ENCODE assay signal across 22 cellular contexts in genomic region chr5:140642718-140643117, GRCh38. TPM values are rescaled to one million over a fixed set of nuclear protein-coding genes. Genes with fewer than 3 reads are reported as not detected.
A peak's percentile ranks its signal among the peaks of the same experiment; 100 is the strongest.
DNase-seq lines count a peak whose midpoint lies in the region; ATAC-seq and TF ChIP-seq lines count a peak whose summit lies in the region.
"Had no signal": no experiment of that assay in that cellular context is flagged by ENCODE, and none has a peak within 500 bp of the region (broad histone marks: within the 10 kb centered on the region; RNA-seq: fewer than 3 reads in every experiment).

No MANE protein-coding gene starts in this region.

- TF ChIP-seq POLR2A in testis (IDR thresholded peaks at IDR 0.05): no peak

- ATAC-seq in HG02763 (IDR thresholded peaks at IDR 0.05; ENCODE audit: unreplicated experiment) (no peak), left lung (no peak)

- intact Hi-C loops in testis (cut with DNase I; ENCODE audit: low total_unique reads) (loop anchor here (10.0 kb wide), 1 partner anchor 62 kb away; the partner anchor contains the start of gene ZMAT2), left lung (cut with DNase I) (loop anchor here in 1 of 2 donors (10.0 kb wide), 1 partner anchor 268 kb away; no protein-coding TSS in a partner anchor)

- H3K27me3 ChIP-seq in SJCRH30 (no peaks in the 10 kb centered on the region), testis (no peaks in the 10 kb centered on the region), left lung (no peaks in the 10 kb centered on the region)
- H3K27me3 ChIP-seq: hepatocyte, sigmoid colon had no signal

- 66 to 69% methylated on average over 3 of the region's 3 CpGs for WGBS in testis, 2 donors

- peaks cover 12% of the 10 kb centered on the region for H3K36me3 ChIP-seq in SJCRH30
- no peaks in the 10 kb centered on the region for H3K36me3 ChIP-seq in testis (ENCODE audit: low read depth, missing control alignments)
- peaks cover 0 to 39% of the 10 kb centered on the region in 2 donors for H3K36me3 ChIP-seq in left lung

- DNase-seq in AG08395 (ENCODE audit: low spot score) (peak; percentile 53), EH (ENCODE audit: low read depth) (peak; percentile 25), amniotic epithelial cell (ENCODE audit: low read depth) (peak; percentile 93), iris pigment epithelial cell (ENCODE audit: low read depth) (peak; percentile 61), SJCRH30 (no peak), testis (no peak), left lung (no peak)
- DNase-seq: activated CD4-positive, alpha-beta T cell treated with anti-CD3 and anti-CD28 coated beads, Interleukin-2, amount 50 U/mL, for 1 hour; aorta; cortex of kidney; HCEC 1CT; kidney glomerular epithelial cell; midbrain; NCI-H1694 treated with DMSO at 0.1 percent for 48 hours; NCI-H526; nucleus accumbens; PC-9; sigmoid colon; SK-N-SH; stimulated activated CD4-positive, alpha-beta T cell treated with anti-CD3 and anti-CD28 coated beads, Interleukin-2, amount 100 ng/mL, for 24 hours had no signal

- H3K27ac ChIP-seq in SJCRH30 (no peak overlapping the region), testis (no peak overlapping the region), left lung (no peak overlapping the region)
- H3K27ac ChIP-seq: hepatocyte, PC-9, sigmoid colon had no signal

- H3K9me3 ChIP-seq in SJCRH30 (replicated peaks) (no peaks in the 10 kb centered on the region), testis (no peaks in the 10 kb centered on the region), left lung (no peaks in the 10 kb centered on the region)
- H3K9me3 ChIP-seq: sigmoid colon, SK-N-SH had no signal

- no peak for TF ChIP-seq CTCF in testis (IDR thresholded peaks at IDR 0.05)
- TF ChIP-seq CTCF in left lung (IDR thresholded peaks at IDR 0.05): no peak

- H3K4me3 ChIP-seq in SJCRH30 (no peak overlapping the region), testis (no peak overlapping the region), left lung (no peak overlapping the region)
- H3K4me3 ChIP-seq: hepatocyte, PC-9, sigmoid colon had no signal

- H3K4me1 ChIP-seq in SJCRH30 (peaks cover 9% of the 10 kb centered on the region), testis (peaks cover 16% of the 10 kb centered on the region), left lung (peaks cover 8 to 46% of the 10 kb centered on the region in 2 donors)

RNA-seq across cellular contexts. Expression of gene TMCO6, which starts 3.5 kb away (rescaled TPM):
- 11.1 and 11.3 TPM in 2 replicates for total RNA-seq in SJCRH30 (2014; rRNA removed; shearing (Covaris generic))
- total RNA-seq in testis (100 to 1,000 TPM in 1 of 2 donors, 10 to 100 TPM in 1; 58.0 to 103 TPM), left lung (10 to 100 TPM in 1 of 2 donors, 1 to 10 TPM in 1; 7.6 to 12.8 TPM)
- polyA plus RNA-seq in testis (ENCODE audit: insufficient read depth, low read depth, low replicate concordance): 34.5 TPM

RNA-seq across cellular contexts. Expression of gene NDUFA2, which starts 4.7 kb away (rescaled TPM):
- total RNA-seq in SJCRH30 (2014; rRNA removed; shearing (Covaris generic)): 86.0 and 106 TPM in 2 replicates
- total RNA-seq in testis: 100 to 1,000 TPM in 1 of 2 donors, 10 to 100 TPM in 1; 82.6 to 109 TPM
- polyA plus RNA-seq in testis (ENCODE audit: insufficient read depth, low read depth, low replicate concordance): 116 TPM
- total RNA-seq in left lung: 10 to 100 TPM; 50.2 to 62.8 TPM

RNA-seq across cellular contexts. Expression of gene IK, which starts 4.9 kb away (rescaled TPM):
- total RNA-seq in SJCRH30 (2014; rRNA removed; shearing (Covaris generic)): 94.5 and 100 TPM in 2 replicates
- 100 to 1,000 TPM; 160 to 192 TPM for total RNA-seq in testis
- 187 TPM for polyA plus RNA-seq in testis (ENCODE audit: insufficient read depth, low read depth, low replicate concordance)
- 10 to 100 TPM; 53.9 to 58.5 TPM for total RNA-seq in left lung

RNA-seq across cellular contexts. Expression of gene CD14, which starts 9.7 kb away (rescaled TPM):
- 0.18 and 0.38 TPM in 2 replicates for total RNA-seq in SJCRH30 (2014; rRNA removed; shearing (Covaris generic))
- total RNA-seq in testis (10 to 100 TPM; 23.7 to 41.1 TPM), left lung (100 to 1,000 TPM in 1 of 2 donors, 10 to 100 TPM in 1; 76.8 to 252 TPM)
- polyA plus RNA-seq in testis (ENCODE audit: insufficient read depth, low read depth, low replicate concordance): 40.5 TPM

RNA-seq across cellular contexts. Expression of gene WDR55, which starts 22.0 kb away (rescaled TPM):
- total RNA-seq in SJCRH30 (2014; rRNA removed; shearing (Covaris generic)): 15.5 and 17.9 TPM in 2 replicates
- total RNA-seq in testis (10 to 100 TPM; 17.6 to 21.1 TPM), left lung (10 to 100 TPM; 21.0 to 26.5 TPM)
- 11.7 TPM for polyA plus RNA-seq in testis (ENCODE audit: insufficient read depth, low read depth, low replicate concordance)

Comparison
In these comparisons a context has a peak if more than half of its experiments do, and no peak if none do; other contexts are left out.
1. DNase-seq: peak in AG08395 (single experiment), EH (single experiment), amniotic epithelial cell (single experiment) and iris pigment epithelial cell (single experiment); none in SJCRH30 (0 of 2), testis (single experiment) and left lung (0 of 2).